8 cellular contexts compared by ENCODE assay signal in genomic region chr4:118351851-118352827, GRCh38. TPM values are rescaled to one million over a fixed set of nuclear protein-coding genes. Genes with fewer than 3 reads are reported as not detected.
DNase-seq lines count a peak whose midpoint lies in the region; ATAC-seq lines count a peak whose summit lies in the region.

No MANE protein-coding gene starts in this region.

- DNase-seq in AG20443 (ENCODE audit: low spot score) (peak; percentile 60), RPMI7951 (ENCODE audit: low read depth) (peak; percentile 11), memory B cell (ENCODE audit: low spot score in 2 of 2) (peak in 1 of 2 donors; percentile 3), nucleus accumbens (lab: John Stamatoyannopoulos, UW) (no peak)

- H3K9me3 ChIP-seq in duodenal mucosa (ENCODE audit: control insufficient read depth in 1 of 2, low read length in 2 of 2) = no peaks in the 10 kb centered on the region

- no peak overlapping the region for H3K27ac ChIP-seq in duodenal mucosa (ENCODE audit: low read depth, low read length)
- peak overlapping the region; percentile 58 for H3K27ac ChIP-seq in urinary bladder (ENCODE audit: low read depth)

- WGBS in urinary bladder = 3% methylated on average over 82 of the region's 82 CpGs

- H3K27ac Mint-ChIP-seq in memory B cell = no peak overlapping the region

- no peaks in the 10 kb centered on the region for H3K36me3 Mint-ChIP-seq in memory B cell

- peak overlapping the region in 1 of 2 donors; percentile 29 for H3K9ac ChIP-seq in duodenal mucosa (ENCODE audit: low read depth in 1 of 2, low read length in 2 of 2)

- ATAC-seq in GM19023 (IDR thresholded peaks at IDR 0.05; ENCODE audit: unreplicated experiment) = peak; percentile 22
- ATAC-seq in HG03097 (IDR thresholded peaks at IDR 0.05; ENCODE audit: low FRiP score, unreplicated experiment) = peak; percentile 17
- peak; percentile 16 for ATAC-seq in memory B cell (ENCODE audit: low read depth)

- H3K4me1 ChIP-seq in duodenal mucosa (ENCODE audit: control insufficient read depth in 1 of 2, insufficient read depth in 2 of 2, low read length in 2 of 2) (peaks cover 4 to 13% of the 10 kb centered on the region in 2 donors), urinary bladder (ENCODE audit: insufficient read depth) (no peaks in the 10 kb centered on the region)

- H3K4me3 Mint-ChIP-seq in memory B cell = peak overlapping the region; percentile 45

- H3K27me3 ChIP-seq in duodenal mucosa (ENCODE audit: control insufficient read depth in 1 of 2, insufficient read depth in 2 of 2, low read length in 2 of 2) = peaks cover 20 to 21% of the 10 kb centered on the region in 2 donors

- H3K4me1 Mint-ChIP-seq in memory B cell = peaks cover 10% of the 10 kb centered on the region

- H3K36me3 ChIP-seq in duodenal mucosa (ENCODE audit: control insufficient read depth in 1 of 2, insufficient read depth in 2 of 2, low read length in 2 of 2) = no peaks in the 10 kb centered on the region
- H3K36me3 ChIP-seq in urinary bladder (ENCODE audit: insufficient read depth) = no peaks in the 10 kb centered on the region

- H3K4me3 ChIP-seq in duodenal mucosa (ENCODE audit: low read depth in 1 of 2, low read length in 2 of 2) = peak overlapping the region; percentile 63 to 66
- H3K4me3 ChIP-seq in urinary bladder (ENCODE audit: low read depth, low read length) = peak overlapping the region; percentile 55

- H3K9me3 Mint-ChIP-seq in memory B cell = no peaks in the 10 kb centered on the region

- H3K27me3 Mint-ChIP-seq in memory B cell = peaks cover 26% of the 10 kb centered on the region

RNA-seq across cellular contexts. Expression of gene PRSS12, which starts 0.7 kb away (rescaled TPM):
- 0.12 and 0.20 TPM in 2 replicates for total RNA-seq in RPMI7951 (2014; rRNA removed; shearing (Covaris generic))
- total RNA-seq in urinary bladder = 34.7 TPM
- polyA plus RNA-seq in urinary bladder = 1.7 TPM

Comparison
In these comparisons a context has a peak if more than half of its experiments do, and no peak if none do; other contexts are left out.
1. DNase-seq: peak in AG20443 (single experiment) and RPMI7951 (single experiment); none in nucleus accumbens (0 of 56).
2. RNA of gene PRSS12, which starts 0.7 kb away (total RNA-seq): 34.7 TPM in urinary bladder (single experiment); 0.12 to 0.20 TPM in RPMI7951; every median in the first group is over 10 times any median in the second.
3. Peak in every context shown above with its lines, with median percentiles within 50 percentile points of each other: ATAC-seq.